In the genomic region with DNA sequence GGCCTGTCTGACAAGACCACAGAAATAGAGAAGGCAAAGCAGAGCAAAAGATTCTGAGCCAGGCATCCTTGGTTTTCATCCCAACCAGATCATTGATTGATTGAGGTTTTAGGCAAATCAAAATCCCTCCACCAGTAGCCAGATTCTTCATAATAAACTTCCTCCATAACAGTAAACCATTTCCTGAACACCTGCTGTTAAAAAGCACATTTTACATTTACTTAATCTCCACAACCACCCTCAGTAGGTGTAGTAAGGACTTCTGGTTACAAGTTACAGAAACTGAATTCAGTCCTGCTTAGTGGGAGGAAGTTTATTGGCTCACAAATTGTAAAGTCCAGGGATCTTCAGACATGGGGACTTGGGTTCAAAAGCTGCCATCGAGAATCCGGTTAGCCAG, we compare ENCODE assay signal across 11 cellular contexts. TPM values are rescaled to one million over a fixed set of nuclear protein-coding genes. Genes with fewer than 3 reads are reported as not detected.
A peak's percentile ranks its signal among the peaks of the same experiment; 100 is the strongest.
DNase-seq lines count a peak whose midpoint lies in the region; ATAC-seq, FAIRE-seq and TF ChIP-seq lines count a peak whose summit lies in the region.
"Had no signal": no experiment of that assay in that cellular context is flagged by ENCODE, and none has a peak within 500 bp of the region (broad histone marks: within the 10 kb centered on the region; RNA-seq: fewer than 3 reads in every experiment).

No MANE protein-coding gene starts in this region.

- H3K36me3 Mint-ChIP-seq in central memory CD8-positive, alpha-beta T cell (ENCODE audit: insufficient read depth), result peaks cover 56% of the 10 kb centered on the region

- no peaks in the 10 kb centered on the region for H3K9me3 Mint-ChIP-seq in central memory CD8-positive, alpha-beta T cell

- peak; percentile 74 for DNase-seq in A673 (ENCODE audit: low spot score)
- DNase-seq in DND-41, result no peak
- DNase-seq in central memory CD8-positive, alpha-beta T cell (ENCODE audit: low spot score in 2 of 2), result no peak
- DNase-seq in osteoblast (ENCODE audit: insufficient read length, low spot score, missing footprints), result no peak
- no peak for DNase-seq in substantia nigra (lab: John Stamatoyannopoulos, UW)
- no peak for DNase-seq in frontal cortex (ENCODE audit: low spot score in 2 of 2)
- no peak for DNase-seq in dorsolateral prefrontal cortex
- DNase-seq: NCI-H2107, spleen, T-helper 9 cell had no signal

- TF ChIP-seq CTCF in A673 (conservative IDR thresholded peaks at IDR 0.05; ENCODE audit: low read depth, low read length) (no peak), DND-41 (IDR thresholded peaks at IDR 0.05; ENCODE audit: borderline replicate concordance, extremely low read depth, low read length, poor library complexity, severe bottlenecking) (no peak), osteoblast (IDR thresholded peaks at IDR 0.05; ENCODE audit: extremely low read depth, low read depth, low read length) (no peak), dorsolateral prefrontal cortex (IDR thresholded peaks at IDR 0.05 in 54 of 56, conservative IDR thresholded peaks at IDR 0.05 in 2 of 56; ENCODE audit: low read depth in 1 of 56, partially characterized antibody in 56 of 56) (no peak)

- ATAC-seq in DND-41 (ENCODE audit: insufficient read depth, low read depth), result no peak
- ATAC-seq in central memory CD8-positive, alpha-beta T cell (replicated peaks; ENCODE audit: extremely low read depth, poor library complexity, severe bottlenecking), result no peak
- ATAC-seq in GM21390 (IDR thresholded peaks at IDR 0.05; ENCODE audit: unreplicated experiment), result no peak

- H3K27ac ChIP-seq in A673 (ENCODE audit: low read depth, low read length, poor library complexity, severe bottlenecking), result peak overlapping the region; percentile 56
- H3K27ac ChIP-seq in DND-41 (ENCODE audit: low read length), result 0 out of 2 replicates have a peak overlapping the region, but pooled peaks have one; percentile 5
- H3K27ac ChIP-seq in osteoblast (ENCODE audit: low read depth, low read length), result peak overlapping the region; percentile 71
- H3K27ac ChIP-seq in substantia nigra (ENCODE audit: low read depth, low read length, poor library complexity, severe bottlenecking), result no peak overlapping the region
- H3K27ac ChIP-seq in dorsolateral prefrontal cortex, result peak overlapping the region in 5 of 59 donors; percentile 20 to 44 (median 36)

- H4K20me1 ChIP-seq in DND-41 (ENCODE audit: insufficient read depth, low read length) (peaks cover 78% of the 10 kb centered on the region), osteoblast (ENCODE audit: insufficient read depth, low read length) (peaks cover 21% of the 10 kb centered on the region)

- peaks cover 32% of the 10 kb centered on the region for H3K4me1 ChIP-seq in A673 (ENCODE audit: insufficient read depth, low read length, poor library complexity, severe bottlenecking)
- no peaks in the 10 kb centered on the region for H3K4me1 ChIP-seq in DND-41 (ENCODE audit: insufficient read depth, low read length)
- peaks cover 18% of the 10 kb centered on the region for H3K4me1 ChIP-seq in osteoblast (ENCODE audit: insufficient read depth, low read length)

- H2AFZ ChIP-seq in DND-41 (ENCODE audit: low read depth, low read length), result no peak overlapping the region
- no peak overlapping the region for H2AFZ ChIP-seq in osteoblast (ENCODE audit: low read length)

- POLR2A ChIA-PET in A673 (lab: Charles Lee; ENCODE audit: low non-redundant PET), result interaction anchor here (0.6 kb wide), 1 partner anchor 223 kb away, joined by 3 read pairs; no protein-coding TSS in a partner anchor

- FAIRE-seq in frontal cortex (lab: Jason Lieb, UNC), result no peak

- H3K4me2 ChIP-seq in DND-41 (ENCODE audit: insufficient read depth, low read length), result no peak overlapping the region
- H3K4me2 ChIP-seq in osteoblast (ENCODE audit: insufficient read depth, low read length), result no peak overlapping the region

- H3K27me3 Mint-ChIP-seq in central memory CD8-positive, alpha-beta T cell, result no peaks in the 10 kb centered on the region

- CTCF ChIA-PET in A673 (lab: Charles Lee), result no interaction called here

- no peak overlapping the region for H3K9ac ChIP-seq in DND-41 (ENCODE audit: low read depth, low read length)

- intact Hi-C loops in A673 (cut with micrococcal nuclease; ENCODE audit: unreplicated experiment), result no loop called here
- intact Hi-C loops in dorsolateral prefrontal cortex (cut with DNase I), result no loop called here

- H3K79me2 ChIP-seq in DND-41 (ENCODE audit: insufficient read depth, low read length) (peaks cover 26% of the 10 kb centered on the region; the same call in 1 of the 2 replicates), osteoblast (ENCODE audit: insufficient read depth, low read length) (peaks cover 12% of the 10 kb centered on the region)

- H3K9me3 ChIP-seq in A673 (ENCODE audit: low read depth, low read length, poor library complexity, severe bottlenecking) (no peaks in the 10 kb centered on the region), DND-41 (ENCODE audit: insufficient read depth, low read length, severe bottlenecking) (no peaks in the 10 kb centered on the region), osteoblast (ENCODE audit: low read depth, low read length) (no peaks in the 10 kb centered on the region)
- H3K9me3 ChIP-seq: spleen had no signal

- H3K4me3 Mint-ChIP-seq in central memory CD8-positive, alpha-beta T cell, result no peak overlapping the region

- H3K27ac Mint-ChIP-seq in central memory CD8-positive, alpha-beta T cell (ENCODE audit: low read depth), result peak overlapping the region; percentile 13

- peaks cover 31% of the 10 kb centered on the region for H3K4me1 Mint-ChIP-seq in central memory CD8-positive, alpha-beta T cell

- peaks cover 37% of the 10 kb centered on the region for H3K36me3 ChIP-seq in A673 (ENCODE audit: insufficient read depth, low read length, poor library complexity, severe bottlenecking)
- peaks cover 97% of the 10 kb centered on the region for H3K36me3 ChIP-seq in DND-41 (ENCODE audit: insufficient read depth, low read length)
- peaks cover 44% of the 10 kb centered on the region for H3K36me3 ChIP-seq in osteoblast (ENCODE audit: insufficient read depth, low read length)

- no peaks in the 10 kb centered on the region for H3K27me3 ChIP-seq in A673 (replicated peaks; ENCODE audit: insufficient read depth, low read depth, low read length, poor library complexity)
- no peaks in the 10 kb centered on the region for H3K27me3 ChIP-seq in DND-41 (ENCODE audit: insufficient read depth, low read length, poor library complexity)
- no peaks in the 10 kb centered on the region for H3K27me3 ChIP-seq in osteoblast (ENCODE audit: insufficient read depth, low read length)
- H3K27me3 ChIP-seq in dorsolateral prefrontal cortex, result no peaks in the 10 kb centered on the region
- H3K27me3 ChIP-seq: spleen had no signal

- BruUV-seq in A673 (replicated peaks; lab: Mats Ljungman, UMichigan), result no TSS peak

- no peak overlapping the region for H3K4me3 ChIP-seq in A673 (ENCODE audit: low read depth, low read length, poor library complexity, severe bottlenecking)
- no peak overlapping the region for H3K4me3 ChIP-seq in DND-41 (ENCODE audit: low read depth in 1 of 2, low read length in 2 of 2)
- no peak overlapping the region for H3K4me3 ChIP-seq in osteoblast (ENCODE audit: insufficient read depth, low read length)
- H3K4me3 ChIP-seq in dorsolateral prefrontal cortex, result no peak overlapping the region
- H3K4me3 ChIP-seq: spleen had no signal

RNA-seq across cellular contexts. Expression of gene EIF2S2, which starts 28.3 kb away (rescaled TPM):
- total RNA-seq in A673 (2021) (130 and 142 TPM in 2 replicates), osteoblast (139 and 148 TPM in 2 replicates), frontal cortex (48.9 TPM), dorsolateral prefrontal cortex (10 to 100 TPM; 20.5 to 39.5 (median 30.6) TPM)
